ENCODE assay signal across 14 cellular contexts in the genomic region with DNA sequence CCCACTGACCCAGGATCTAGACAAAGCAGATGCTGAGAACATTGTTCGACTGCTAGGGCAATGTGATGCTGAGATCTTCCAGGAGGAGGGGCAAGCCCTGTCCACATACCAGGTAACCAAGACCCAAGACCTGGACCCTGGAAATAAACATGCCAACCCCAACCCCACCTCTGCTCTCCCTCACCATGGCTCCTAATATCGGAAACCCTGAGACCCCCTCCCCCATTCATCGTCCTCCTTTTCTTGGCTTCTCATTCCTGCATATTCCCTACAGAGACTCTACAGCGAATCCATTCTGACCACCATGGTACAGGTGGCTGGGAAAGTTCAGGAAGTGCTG. TPM values are rescaled to one million over a fixed set of nuclear protein-coding genes. Genes with fewer than 3 reads are reported as not detected.
"Had no signal": no experiment of that assay in that cellular context is flagged by ENCODE, and none has a peak within 500 bp of the region (broad histone marks: within the 10 kb centered on the region; RNA-seq: fewer than 3 reads in every experiment).

No MANE protein-coding gene starts in this region.

- H3K4me3 ChIP-seq: ascending aorta, cardiac muscle cell, tibial nerve had no signal

- H3K36me3 Mint-ChIP-seq: memory B cell; stimulated activated effector memory CD8-positive, alpha-beta T cell treated with anti-CD3 and anti-CD28 coated beads, Interleukin-12 subunit alpha, Interleukin-12 subunit beta, amount 100 ng/mL, for 72 hours had no signal

- DNase-seq: activated CD4-positive, alpha-beta T cell treated with anti-CD3 and anti-CD28 coated beads for 36 hours; activated CD8-positive, alpha-beta memory T cell treated with anti-CD3 and anti-CD28 coated beads, Interleukin-2, amount 50 U/mL, for 4 hours; activated CD8-positive, alpha-beta T cell treated with anti-CD3 and anti-CD28 coated beads for 36 hours; activated T-cell treated with anti-CD3 and anti-CD28 coated beads, Interleukin-2, amount 50 U/mL, for 72 hours; effector CD8-positive, alpha-beta T cell; posterior cingulate gyrus; SIG-M5; WERI-Rb-1 had no signal

- H3K27ac Mint-ChIP-seq: activated CD4-positive, alpha-beta T cell treated with anti-CD3 and anti-CD28 coated beads for 36 hours; activated CD8-positive, alpha-beta T cell treated with anti-CD3 and anti-CD28 coated beads for 36 hours; activated T-cell treated with anti-CD3 and anti-CD28 coated beads, Interleukin-2, amount 50 U/mL, for 72 hours; memory B cell; stimulated activated effector memory CD8-positive, alpha-beta T cell treated with anti-CD3 and anti-CD28 coated beads, Interleukin-12 subunit alpha, Interleukin-12 subunit beta, amount 100 ng/mL, for 72 hours had no signal

- H3K9me3 ChIP-seq: ascending aorta, tibial nerve had no signal

- H3K4me3 Mint-ChIP-seq: activated CD4-positive, alpha-beta T cell treated with anti-CD3 and anti-CD28 coated beads for 36 hours; activated CD8-positive, alpha-beta T cell treated with anti-CD3 and anti-CD28 coated beads for 36 hours; activated T-cell treated with anti-CD3 and anti-CD28 coated beads, Interleukin-2, amount 50 U/mL, for 72 hours; memory B cell; stimulated activated effector memory CD8-positive, alpha-beta T cell treated with anti-CD3 and anti-CD28 coated beads, Interleukin-12 subunit alpha, Interleukin-12 subunit beta, amount 100 ng/mL, for 72 hours had no signal

- H3K9me3 Mint-ChIP-seq: activated CD8-positive, alpha-beta T cell treated with anti-CD3 and anti-CD28 coated beads for 36 hours; activated T-cell treated with anti-CD3 and anti-CD28 coated beads, Interleukin-2, amount 50 U/mL, for 72 hours; memory B cell; stimulated activated effector memory CD8-positive, alpha-beta T cell treated with anti-CD3 and anti-CD28 coated beads, Interleukin-12 subunit alpha, Interleukin-12 subunit beta, amount 100 ng/mL, for 72 hours had no signal

- H3K36me3 ChIP-seq: ascending aorta, cardiac muscle cell, WERI-Rb-1 had no signal

- H3K27me3 ChIP-seq: ascending aorta had no signal

- H3K27ac ChIP-seq: ascending aorta, cardiac muscle cell, tibial nerve, WERI-Rb-1 had no signal

RNA-seq across cellular contexts. Expression of a gene that starts 0.6 kb away (rescaled TPM):
- total RNA-seq: activated CD4-positive, alpha-beta T cell treated with anti-CD3 and anti-CD28 coated beads for 36 hours; activated CD8-positive, alpha-beta T cell treated with anti-CD3 and anti-CD28 coated beads for 36 hours; activated T-cell treated with anti-CD3 and anti-CD28 coated beads, Interleukin-2, amount 50 U/mL, for 72 hours; ascending aorta; cardiac muscle cell; fibroblast of villous mesenchyme; tibial nerve had no signal

RNA-seq across cellular contexts. Expression of a gene that starts 2.3 kb away (rescaled TPM):
- total RNA-seq: activated CD4-positive, alpha-beta T cell treated with anti-CD3 and anti-CD28 coated beads for 36 hours; activated CD8-positive, alpha-beta T cell treated with anti-CD3 and anti-CD28 coated beads for 36 hours had no signal

RNA-seq across cellular contexts. Expression of a gene that starts 55.1 kb away (rescaled TPM):
- total RNA-seq: ascending aorta, fibroblast of villous mesenchyme had no signal
